1 cellular context compared by ENCODE assay signal in genomic region chr7:124738639-124739038, GRCh38.
TF ChIP-seq lines count a peak whose summit lies in the region.

No MANE protein-coding gene starts in this region.

TF ChIP-seq in HepG2, 621 proteins besides CTCF, POLR2A, EP300 and RAD21:
- TF ChIP-seq ZBTB2 (CRISPR knock-in tag; IDR thresholded peaks at IDR 0.05; ENCODE audit: low read depth) (no peak), RXRB (CRISPR knock-in tag; IDR thresholded peaks at IDR 0.05; ENCODE audit: borderline replicate concordance) (no peak), ZNF501 (CRISPR knock-in tag; IDR thresholded peaks at IDR 0.05) (no peak), MBNL3 (CRISPR knock-in tag; conservative IDR thresholded peaks at IDR 0.05) (no peak)
- TF ChIP-seq, protein P1, sequence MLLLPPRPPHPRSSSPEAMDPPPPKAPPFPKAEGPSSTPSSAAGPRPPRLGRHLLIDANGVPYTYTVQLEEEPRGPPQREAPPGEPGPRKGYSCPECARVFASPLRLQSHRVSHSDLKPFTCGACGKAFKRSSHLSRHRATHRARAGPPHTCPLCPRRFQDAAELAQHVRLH (CRISPR knock-in tag; IDR thresholded peaks at IDR 0.05; ENCODE audit: borderline replicate concordance, low read depth) = no peak
